In genomic region chr10:69863580-69863979, GRCh38 we compare ENCODE assay signal across 19 cellular contexts.
A peak's percentile ranks its signal among the peaks of the same experiment; 100 is the strongest.
DNase-seq lines count a peak whose midpoint lies in the region; ATAC-seq and TF ChIP-seq lines count a peak whose summit lies in the region.
"Had no signal": no experiment of that assay in that cellular context is flagged by ENCODE, and none has a peak within 500 bp of the region (broad histone marks: within the 10 kb centered on the region; RNA-seq: fewer than 3 reads in every experiment).

No MANE protein-coding gene starts in this region.

- H3K4me2 ChIP-seq in GM23248 (ENCODE audit: unreplicated experiment) (peak overlapping the region; percentile 59), osteoblast (ENCODE audit: insufficient read depth, low read length) (peak overlapping the region; percentile 35)

- WGBS in GM23248 (ENCODE audit: low coverage in 1 of 2, low lambda C conversion rate in 2 of 2, missing lambda C conversion rate in 2 of 2), 2 experiments, result 63 to 67% methylated on average over 5 of the region's 5 CpGs

- H3K4me1 Mint-ChIP-seq in stimulated activated naive CD8-positive, alpha-beta T cell treated with anti-CD3 and anti-CD28 coated beads, Interleukin-15, amount 100 ng/mL, for 72 hours, result peaks cover 8% of the 10 kb centered on the region
- no peaks in the 10 kb centered on the region for H3K4me1 Mint-ChIP-seq in activated T-helper 1 cell treated with anti-CD3 and anti-CD28 coated beads, Interleukin-12 subunit alpha, Interleukin-12 subunit beta, Interleukin-2, Interleukin-4 antibody, amounts not matched to agents 30 ng/mL and 10 ng/mL and 1 ng/mL, durations not matched to agents 14 hours and 24 hours and 36 hours (ENCODE audit: low read depth)

- no peaks in the 10 kb centered on the region for H3K36me3 ChIP-seq in GM23248 (ENCODE audit: low read depth)
- no peaks in the 10 kb centered on the region for H3K36me3 ChIP-seq in RWPE2 (ENCODE audit: low read depth)
- H3K36me3 ChIP-seq in osteoblast (ENCODE audit: insufficient read depth, low read length), result no peaks in the 10 kb centered on the region
- H3K36me3 ChIP-seq: cardiac muscle cell, esophagus squamous epithelium had no signal

- H3K9me3 Mint-ChIP-seq in stimulated activated naive CD8-positive, alpha-beta T cell treated with anti-CD3 and anti-CD28 coated beads, Interleukin-15, amount 100 ng/mL, for 72 hours, result no peaks in the 10 kb centered on the region
- no peaks in the 10 kb centered on the region for H3K9me3 Mint-ChIP-seq in activated T-helper 1 cell treated with anti-CD3 and anti-CD28 coated beads, Interleukin-12 subunit alpha, Interleukin-12 subunit beta, Interleukin-2, Interleukin-4 antibody, amounts not matched to agents 30 ng/mL and 10 ng/mL and 1 ng/mL, durations not matched to agents 14 hours and 24 hours and 36 hours
- H3K9me3 Mint-ChIP-seq: activated naive CD8-positive, alpha-beta T cell treated with anti-CD3 and anti-CD28 coated beads, Interleukin-2, amount 10 ng/mL, durations not matched to agents 7 days and 5 days; activated T-cell treated with anti-CD3 and anti-CD28 coated beads, Interleukin-2, amount 50 U/mL, for 72 hours; WTC11 had no signal

- TF ChIP-seq CTCF in RWPE2 (IDR thresholded peaks at IDR 0.05; ENCODE audit: poor library complexity, severe bottlenecking), result no peak
- TF ChIP-seq CTCF in epithelial cell of esophagus (IDR thresholded peaks at IDR 0.05; ENCODE audit: insufficient read depth, low read depth, low read length, missing control alignments), result no peak
- no peak for TF ChIP-seq CTCF in osteoblast (IDR thresholded peaks at IDR 0.05; ENCODE audit: extremely low read depth, low read depth, low read length)

- peak overlapping the region; percentile 71 for H3K27ac ChIP-seq in GM23248
- peak overlapping the region; percentile 81 for H3K27ac ChIP-seq in RWPE2 (ENCODE audit: poor library complexity, severe bottlenecking)
- H3K27ac ChIP-seq in osteoblast (ENCODE audit: low read depth, low read length), result peak overlapping the region; percentile 63
- H3K27ac ChIP-seq: cardiac muscle cell had no signal

- H3K4me1 ChIP-seq in GM23248 (ENCODE audit: insufficient read depth) (peaks cover 48% of the 10 kb centered on the region), RWPE2 (ENCODE audit: insufficient read depth, poor library complexity, severe bottlenecking) (peaks cover 43% of the 10 kb centered on the region), osteoblast (ENCODE audit: insufficient read depth, low read length) (peaks cover 46% of the 10 kb centered on the region)

- no peaks in the 10 kb centered on the region for H3K9me2 ChIP-seq in GM23248 (ENCODE audit: insufficient read depth)

- H2AFZ ChIP-seq in GM23248 (no peak overlapping the region), osteoblast (ENCODE audit: low read length) (no peak overlapping the region)

- no peak overlapping the region for H3K4me3 ChIP-seq in GM23248
- H3K4me3 ChIP-seq in RWPE2 (ENCODE audit: severe bottlenecking), result no peak overlapping the region
- H3K4me3 ChIP-seq in epithelial cell of esophagus (ENCODE audit: low read length), result no peak overlapping the region
- H3K4me3 ChIP-seq in osteoblast (ENCODE audit: insufficient read depth, low read length), result no peak overlapping the region
- H3K4me3 ChIP-seq: cardiac muscle cell, esophagus squamous epithelium had no signal

- no peak; the same call in 2 of the 3 replicates for ATAC-seq in RWPE2 (ENCODE audit: low read depth)
- ATAC-seq in stimulated activated naive CD8-positive, alpha-beta T cell treated with anti-CD3 and anti-CD28 coated beads, Interleukin-15, amount 100 ng/mL, for 72 hours, result no peak
- ATAC-seq: activated CD8-positive, alpha-beta T cell treated with anti-CD3 and anti-CD28 coated beads, Interleukin-2, amount 10 ng/mL, durations not matched to agents 7 days and 5 days; activated T-cell treated with anti-CD3 and anti-CD28 coated beads, Interleukin-2, amount 50 U/mL, for 72 hours; WTC11 had no signal

- intact Hi-C loops in activated T-helper 1 cell treated with anti-CD3 and anti-CD28 coated beads, Interleukin-12 subunit alpha, Interleukin-12 subunit beta, Interleukin-2, Interleukin-4 antibody, amounts not matched to agents 30 ng/mL and 10 ng/mL and 1 ng/mL, durations not matched to agents 14 hours and 24 hours and 36 hours (cut with micrococcal nuclease), result no loop called here

- H3K9me3 ChIP-seq in GM23248 (ENCODE audit: low read depth) (no peaks in the 10 kb centered on the region), RWPE2 (ENCODE audit: severe bottlenecking) (no peaks in the 10 kb centered on the region), osteoblast (ENCODE audit: low read depth, low read length) (no peaks in the 10 kb centered on the region)
- H3K9me3 ChIP-seq: esophagus squamous epithelium had no signal

- in situ Hi-C loops in GM23248 (cut with MboI), result no loop called here

- no peak overlapping the region; the same call in 1 of the 2 replicates for H3K9ac ChIP-seq in GM23248

- no peaks in the 10 kb centered on the region for H4K20me1 ChIP-seq in GM23248 (ENCODE audit: insufficient read depth)
- H4K20me1 ChIP-seq in osteoblast (ENCODE audit: insufficient read depth, low read length), result no peaks in the 10 kb centered on the region

- peaks cover 24% of the 10 kb centered on the region for H3F3A ChIP-seq in GM23248 (ENCODE audit: insufficient read depth)

- H3K27me3 ChIP-seq in GM23248 (replicated peaks; ENCODE audit: insufficient read depth) (no peaks in the 10 kb centered on the region), RWPE2 (ENCODE audit: insufficient read depth, poor library complexity, severe bottlenecking) (no peaks in the 10 kb centered on the region), osteoblast (ENCODE audit: insufficient read depth, low read length) (no peaks in the 10 kb centered on the region)
- H3K27me3 ChIP-seq: cardiac muscle cell, esophagus squamous epithelium had no signal

- no peak overlapping the region for H3K4me3 Mint-ChIP-seq in stimulated activated naive CD8-positive, alpha-beta T cell treated with anti-CD3 and anti-CD28 coated beads, Interleukin-15, amount 100 ng/mL, for 72 hours
- H3K4me3 Mint-ChIP-seq in activated T-helper 1 cell treated with anti-CD3 and anti-CD28 coated beads, Interleukin-12 subunit alpha, Interleukin-12 subunit beta, Interleukin-2, Interleukin-4 antibody, amounts not matched to agents 30 ng/mL and 10 ng/mL and 1 ng/mL, durations not matched to agents 14 hours and 24 hours and 36 hours, result no peak overlapping the region
- H3K4me3 Mint-ChIP-seq: activated CD8-positive, alpha-beta T cell treated with anti-CD3 and anti-CD28 coated beads, Interleukin-2, amount 10 ng/mL, durations not matched to agents 7 days and 5 days; activated naive CD8-positive, alpha-beta T cell treated with anti-CD3 and anti-CD28 coated beads, Interleukin-2, amount 10 ng/mL, durations not matched to agents 7 days and 5 days; activated T-cell treated with anti-CD3 and anti-CD28 coated beads, Interleukin-2, amount 50 U/mL, for 72 hours; WTC11 had no signal

- H3K27ac Mint-ChIP-seq in stimulated activated naive CD8-positive, alpha-beta T cell treated with anti-CD3 and anti-CD28 coated beads, Interleukin-15, amount 100 ng/mL, for 72 hours, result no peak overlapping the region
- no peak overlapping the region for H3K27ac Mint-ChIP-seq in activated T-helper 1 cell treated with anti-CD3 and anti-CD28 coated beads, Interleukin-12 subunit alpha, Interleukin-12 subunit beta, Interleukin-2, Interleukin-4 antibody, amounts not matched to agents 30 ng/mL and 10 ng/mL and 1 ng/mL, durations not matched to agents 14 hours and 24 hours and 36 hours
- H3K27ac Mint-ChIP-seq: activated CD8-positive, alpha-beta T cell treated with anti-CD3 and anti-CD28 coated beads, Interleukin-2, amount 10 ng/mL, durations not matched to agents 7 days and 5 days; activated naive CD8-positive, alpha-beta T cell treated with anti-CD3 and anti-CD28 coated beads, Interleukin-2, amount 10 ng/mL, durations not matched to agents 7 days and 5 days; activated T-cell treated with anti-CD3 and anti-CD28 coated beads, Interleukin-2, amount 50 U/mL, for 72 hours; WTC11 had no signal

- peaks cover 15% of the 10 kb centered on the region for H3K27me3 Mint-ChIP-seq in stimulated activated naive CD8-positive, alpha-beta T cell treated with anti-CD3 and anti-CD28 coated beads, Interleukin-15, amount 100 ng/mL, for 72 hours
- H3K27me3 Mint-ChIP-seq in activated T-helper 1 cell treated with anti-CD3 and anti-CD28 coated beads, Interleukin-12 subunit alpha, Interleukin-12 subunit beta, Interleukin-2, Interleukin-4 antibody, amounts not matched to agents 30 ng/mL and 10 ng/mL and 1 ng/mL, durations not matched to agents 14 hours and 24 hours and 36 hours (ENCODE audit: insufficient read depth), result no peaks in the 10 kb centered on the region

- DNase-seq in GM23248 (peak; percentile 71), RWPE2 (ENCODE audit: low spot score) (no peak), epithelial cell of esophagus (ENCODE audit: low read depth) (peak; percentile 68), osteoblast (ENCODE audit: insufficient read length, low spot score, missing footprints) (peak; percentile 60), NCI-H2081 (lab: John Stamatoyannopoulos, UW) (no peak)
- DNase-seq in stimulated activated naive CD8-positive, alpha-beta T cell treated with anti-CD3 and anti-CD28 coated beads, Interleukin-15, amount 100 ng/mL, for 72 hours, result no peak
- DNase-seq in activated T-helper 1 cell treated with anti-CD3 and anti-CD28 coated beads, Interleukin-12 subunit alpha, Interleukin-12 subunit beta, Interleukin-2, Interleukin-4 antibody, amounts not matched to agents 30 ng/mL and 10 ng/mL and 1 ng/mL, durations not matched to agents 14 hours and 24 hours and 36 hours (ENCODE audit: low spot score), result no peak
- DNase-seq: activated CD8-positive, alpha-beta T cell treated with anti-CD3 and anti-CD28 coated beads, Interleukin-2, amount 10 ng/mL, durations not matched to agents 7 days and 5 days; activated naive CD8-positive, alpha-beta T cell treated with anti-CD3 and anti-CD28 coated beads, Interleukin-2, amount 10 ng/mL, durations not matched to agents 7 days and 5 days; activated T-cell treated with anti-CD3 and anti-CD28 coated beads, Interleukin-2, amount 50 U/mL, for 72 hours; esophagus squamous epithelium; midbrain; MM.1S; NCI-H187; Right ventricle myocardium superior; stimulated activated CD8-positive, alpha-beta memory T cell treated with anti-CD3 and anti-CD28 coated beads, Interleukin-4, amount 100 ng/mL, for 48 hours; substantia nigra had no signal

- no peaks in the 10 kb centered on the region for H3K79me2 ChIP-seq in GM23248 (ENCODE audit: insufficient read depth)
- H3K79me2 ChIP-seq in osteoblast (ENCODE audit: insufficient read depth, low read length), result no peaks in the 10 kb centered on the region

- H3K36me3 Mint-ChIP-seq in activated T-helper 1 cell treated with anti-CD3 and anti-CD28 coated beads, Interleukin-12 subunit alpha, Interleukin-12 subunit beta, Interleukin-2, Interleukin-4 antibody, amounts not matched to agents 30 ng/mL and 10 ng/mL and 1 ng/mL, durations not matched to agents 14 hours and 24 hours and 36 hours (ENCODE audit: low read depth), result no peaks in the 10 kb centered on the region
- H3K36me3 Mint-ChIP-seq: activated naive CD8-positive, alpha-beta T cell treated with anti-CD3 and anti-CD28 coated beads, Interleukin-2, amount 10 ng/mL, durations not matched to agents 7 days and 5 days; WTC11 had no signal

Comparison
In these comparisons a context has a peak if more than half of its experiments do, and no peak if none do; other contexts are left out.
1. DNase-seq: peak in GM23248 (single experiment), epithelial cell of esophagus (single experiment) and osteoblast (single experiment); none in RWPE2 (single experiment), NCI-H2081 (0 of 2), stimulated activated naive CD8-positive, alpha-beta T cell treated with anti-CD3 and anti-CD28 coated beads, Interleukin-15, amount 100 ng/mL, for 72 hours (0 of 2) and activated T-helper 1 cell treated with anti-CD3 and anti-CD28 coated beads, Interleukin-12 subunit alpha, Interleukin-12 subunit beta, Interleukin-2, Interleukin-4 antibody, amounts not matched to agents 30 ng/mL and 10 ng/mL and 1 ng/mL, durations not matched to agents 14 hours and 24 hours and 36 hours (single experiment).
2. Peak in every context shown above with its lines, with median percentiles within 50 percentile points of each other: H3K27ac ChIP-seq.